Comparison of ENCODE assay signal across 21 cellular contexts in genomic region chr1:203916756-203917155, GRCh38. TPM values are rescaled to one million over a fixed set of nuclear protein-coding genes. Genes with fewer than 3 reads are reported as not detected.
DNase-seq lines count a peak whose midpoint lies in the region; ATAC-seq, FAIRE-seq and TF ChIP-seq lines count a peak whose summit lies in the region.
"Had no signal": no experiment of that assay in that cellular context is flagged by ENCODE, and none has a peak within 500 bp of the region (broad histone marks: within the 10 kb centered on the region; RNA-seq: fewer than 3 reads in every experiment).

No MANE protein-coding gene starts in this region.

- no peak for TF ChIP-seq POLR2A in gastrocnemius medialis (IDR thresholded peaks at IDR 0.05)

- ATAC-seq in HG03196 (IDR thresholded peaks at IDR 0.05; ENCODE audit: unreplicated experiment) (no peak), HG03565 (IDR thresholded peaks at IDR 0.05; ENCODE audit: unreplicated experiment) (no peak), gastrocnemius medialis (no peak)

- H3K79me2 ChIP-seq in trophoblast cell (ENCODE audit: control insufficient read depth, insufficient read depth, low read length, poor library complexity): no peaks in the 10 kb centered on the region

- H3K14ac ChIP-seq in trophoblast cell (ENCODE audit: low read length): no peak overlapping the region

- H2BK5ac ChIP-seq in trophoblast cell (ENCODE audit: low read depth, low read length, poor library complexity): no peak overlapping the region

- H3K4me1 ChIP-seq in trophoblast cell (ENCODE audit: control insufficient read depth in 1 of 2, insufficient read depth in 2 of 2, low read length in 2 of 2): no peaks in the 10 kb centered on the region
- H3K4me1 ChIP-seq in gastrocnemius medialis: no peaks in the 10 kb centered on the region
- H3K4me1 ChIP-seq: BE2C had no signal

- intact Hi-C loops in gastrocnemius medialis (cut with DNase I; ENCODE audit: low total_unique reads): no loop called here

- no peak for TF ChIP-seq CTCF in LNCaP clone FGC (IDR thresholded peaks at IDR 0.05; ENCODE audit: control insufficient read depth, extremely low read depth, insufficient read depth)
- TF ChIP-seq CTCF in bronchial epithelial cell (IDR thresholded peaks at IDR 0.05; ENCODE audit: insufficient read depth, low read length, severe bottlenecking): no peak
- no peak for TF ChIP-seq CTCF in gastrocnemius medialis (IDR thresholded peaks at IDR 0.05 in 4 of 5, conservative IDR thresholded peaks at IDR 0.05 in 1 of 5)

- no peak overlapping the region for H2AFZ ChIP-seq in trophoblast cell (ENCODE audit: insufficient read depth, low read length, poor library complexity)

- H3K9ac ChIP-seq in trophoblast cell (ENCODE audit: low read length): no peak overlapping the region
- H3K9ac ChIP-seq: BLaER1 had no signal

- H2BK12ac ChIP-seq in trophoblast cell (ENCODE audit: low read length): peak overlapping the region; percentile 31

- H3K36me3 ChIP-seq in bronchial epithelial cell (ENCODE audit: control insufficient read depth, insufficient read depth, low read length) (no peaks in the 10 kb centered on the region), trophoblast cell (ENCODE audit: control insufficient read depth in 1 of 2, insufficient read depth in 2 of 2, low read length in 2 of 2) (no peaks in the 10 kb centered on the region), gastrocnemius medialis (no peaks in the 10 kb centered on the region)
- H3K36me3 ChIP-seq: BE2C, BLaER1 had no signal

- peaks cover 4% of the 10 kb centered on the region for H3K79me1 ChIP-seq in trophoblast cell (ENCODE audit: low read length)

- in situ Hi-C loops in gastrocnemius medialis (cut with MboI; ENCODE audit: low sequenced_read_pairs in 4 of 4): no loop called here

- no peaks in the 10 kb centered on the region for H3K27me3 ChIP-seq in bronchial epithelial cell (ENCODE audit: control insufficient read depth, insufficient read depth, low read length)
- H3K27me3 ChIP-seq in trophoblast cell (ENCODE audit: insufficient read depth, low read length): no peaks in the 10 kb centered on the region
- H3K27me3 ChIP-seq in gastrocnemius medialis: no peaks in the 10 kb centered on the region
- H3K27me3 ChIP-seq: BE2C, BLaER1 had no signal

- peak overlapping the region; percentile 0 for H4K91ac ChIP-seq in trophoblast cell (ENCODE audit: low read depth, low read length)

- no peak overlapping the region for H4K8ac ChIP-seq in trophoblast cell (ENCODE audit: low read depth, low read length)

- H3K9me3 ChIP-seq in trophoblast cell (ENCODE audit: insufficient read depth, low read depth, low read length) (no peaks in the 10 kb centered on the region), gastrocnemius medialis (no peaks in the 10 kb centered on the region)
- H3K9me3 ChIP-seq: BE2C, BLaER1 had no signal

- FAIRE-seq in bronchial epithelial cell (lab: Jason Lieb, UNC): no peak
- FAIRE-seq: A204.1, G401.6, GM12891, GM19239 had no signal

- H2BK120ac ChIP-seq in trophoblast cell (ENCODE audit: insufficient read depth, low read length, poor library complexity): no peak overlapping the region

- H3K4me3 ChIP-seq in LNCaP clone FGC (ENCODE audit: low read depth, low read length) (no peak overlapping the region), bronchial epithelial cell (ENCODE audit: low read depth, low read length) (no peak overlapping the region), trophoblast cell (ENCODE audit: low read depth, low read length) (peak overlapping the region; percentile 59), gastrocnemius medialis (no peak overlapping the region)
- H3K4me3 ChIP-seq: BLaER1 had no signal

- no peak overlapping the region for H3K4ac ChIP-seq in trophoblast cell (ENCODE audit: low read depth, low read length)

- DNase-seq in LNCaP clone FGC (ENCODE audit: low read depth) (peak; percentile 21), bronchial epithelial cell (ENCODE audit: low read depth) (peak; percentile 18), trophoblast cell (peak in 1 of 2 donors; percentile 46), gastrocnemius medialis (no peak)
- DNase-seq: 8988T; ACHN; BE2C; C1 segment of cervical spinal cord; CD4-positive, alpha-beta memory T cell; CD4-positive, CD25-positive, alpha-beta regulatory T cell; CD8-positive, alpha-beta memory T cell; COR-L47; DMS79 treated with DMSO at 0.1 percent for 48 hours; GF-D8 had no signal

- no CpG with 5 or more reads among the region's 2 CpGs for WGBS in trophoblast cell (ENCODE audit: extremely low coverage, insufficient coverage, insufficient read length)

- H3K18ac ChIP-seq in trophoblast cell (ENCODE audit: low read length): no peak overlapping the region

- no peak overlapping the region for H2AK5ac ChIP-seq in trophoblast cell (ENCODE audit: low read length)

- H3K27ac ChIP-seq in trophoblast cell (ENCODE audit: low read depth, low read length): no peak overlapping the region
- no peak overlapping the region for H3K27ac ChIP-seq in gastrocnemius medialis
- H3K27ac ChIP-seq: BLaER1 had no signal

- H3K23ac ChIP-seq in trophoblast cell (ENCODE audit: low read length): no peak overlapping the region

- H4K12ac ChIP-seq in trophoblast cell (ENCODE audit: low read depth, low read length): no peak overlapping the region

- H3K4me2 ChIP-seq in trophoblast cell (ENCODE audit: low read length): no peak overlapping the region
- H3K4me2 ChIP-seq: BLaER1 had no signal

RNA-seq across cellular contexts. Expression of gene SNRPE, which starts 55.4 kb away (rescaled TPM):
- total RNA-seq in bronchial epithelial cell (27.1 and 41.9 TPM in 2 replicates), gastrocnemius medialis (10 to 100 TPM; 23.7 to 39.1 (median 30.5) TPM)
- polyA plus RNA-seq in trophoblast cell (2013): 274 and 275 TPM in 2 replicates

Comparison
In these comparisons a context has a peak if more than half of its experiments do, and no peak if none do; other contexts are left out.
1. DNase-seq: peak in LNCaP clone FGC (single experiment) and bronchial epithelial cell (single experiment); none in gastrocnemius medialis (0 of 2).